In the genomic region with DNA sequence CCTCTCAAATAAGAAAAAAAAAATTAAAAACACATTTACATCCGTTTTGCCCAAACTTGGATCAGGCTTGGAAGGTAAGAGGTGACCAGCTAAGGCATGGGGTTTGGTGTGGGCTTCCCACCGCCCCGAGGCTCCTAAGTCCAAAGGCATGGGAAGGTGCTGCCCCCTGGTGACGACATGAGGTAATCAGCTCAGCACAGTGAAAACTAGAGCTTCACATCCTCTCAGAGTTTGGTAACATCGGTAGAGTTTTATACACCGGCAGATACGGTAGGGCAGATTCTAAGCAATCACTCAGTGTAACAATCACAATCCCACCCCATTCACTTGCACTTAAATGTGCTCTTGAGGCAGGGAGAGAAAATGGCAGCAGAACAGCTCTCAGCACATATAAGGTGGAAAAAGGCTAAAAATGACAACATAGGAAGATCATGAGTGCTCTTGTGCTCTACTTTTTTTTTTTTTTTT, we compare ENCODE assay signal across 8 cellular contexts.
DNase-seq lines count a peak whose midpoint lies in the region; ATAC-seq, FAIRE-seq and TF ChIP-seq lines count a peak whose summit lies in the region.

No MANE protein-coding gene starts in this region.

- peaks cover 0 to 6% (median 2%) of the 10 kb centered on the region in 3 donors for H3K4me1 ChIP-seq in pancreas
- peaks cover 0 to 8% (median 0%) of the 10 kb centered on the region in 4 donors for H3K4me1 ChIP-seq in transverse colon

- no peak for TF ChIP-seq EP300 in transverse colon (IDR thresholded peaks at IDR 0.05; ENCODE audit: low read depth)

- peak; percentile 91 for DNase-seq in DMS53 (lab: John Stamatoyannopoulos, UW)
- DNase-seq in SHP77 treated with DMSO at 0.1 percent for 48 hours (lab: John Stamatoyannopoulos, UW), result peak; percentile 65
- peak; percentile 61 to 76 (median 75) for DNase-seq in activated naive CD4-positive, alpha-beta T cell (lab: John Stamatoyannopoulos, UW)
- peak; percentile 65 for DNase-seq in glomerular visceral epithelial cell (ENCODE audit: extremely low spot score)
- peak; percentile 63 to 91 (median 83) for DNase-seq in pancreas
- peak; percentile 80 for DNase-seq in transverse colon

- H3K4me3 ChIP-seq in pancreas, result no peak overlapping the region
- no peak overlapping the region for H3K4me3 ChIP-seq in transverse colon

- no peak for TF ChIP-seq POLR2A in transverse colon (IDR thresholded peaks at IDR 0.05)

- H3K9me3 ChIP-seq in pancreas (no peaks in the 10 kb centered on the region), transverse colon (no peaks in the 10 kb centered on the region)

- no peaks in the 10 kb centered on the region for H3K36me3 ChIP-seq in pancreas
- H3K36me3 ChIP-seq in transverse colon, result no peaks in the 10 kb centered on the region

- H3K27ac ChIP-seq in pancreas (no peak overlapping the region), transverse colon (no peak overlapping the region)

- intact Hi-C loops in pancreas (cut with DNase I), result loop anchor here (5.0 to 10.0 kb wide), 2 partner anchors 195 to 197 kb away; no protein-coding TSS in a partner anchor
- intact Hi-C loops in transverse colon (cut with DNase I; ENCODE audit: low total_unique reads), result loop anchor here (5.0 kb wide), 1 partner anchor 220 kb away; no protein-coding TSS in a partner anchor

- WGBS in pancreas, 2 donors, result 1% methylated on average over 7 of the region's 7 CpGs
- 0 to 3% methylated on average over 3 to 7 of the region's 7 CpGs for WGBS in transverse colon (ENCODE audit: low coverage in 1 of 2), 2 donors

- TF ChIP-seq CTCF in LNCAP (IDR thresholded peaks at IDR 0.05) (peak; percentile 94), pancreas (IDR thresholded peaks at IDR 0.05) (peak; percentile 75 to 86 (median 80)), transverse colon (IDR thresholded peaks at IDR 0.05) (peak; percentile 88 to 94 (median 91))

- peak; percentile 89 for ATAC-seq in GM21619 (IDR thresholded peaks at IDR 0.05; ENCODE audit: unreplicated experiment)
- ATAC-seq in pancreas, result peak; percentile 93 to 99 (median 98)

- no peaks in the 10 kb centered on the region for H3K27me3 ChIP-seq in pancreas
- no peaks in the 10 kb centered on the region for H3K27me3 ChIP-seq in transverse colon

- no peak for FAIRE-seq in pancreas (lab: Jason Lieb, UNC)

- in situ Hi-C loops in transverse colon (cut with MboI; ENCODE audit: low pct_ligation_motif_present in 1 of 4, low pct_unique_long_range_greater_than_20kb in 1 of 4, low sequenced_read_pairs in 3 of 4), result loop anchor here (5.0 to 25.0 kb wide), 6 partner anchors 195 to 697 kb away; no protein-coding TSS in a partner anchor
